13 cellular contexts compared by ENCODE assay signal in the genomic region with DNA sequence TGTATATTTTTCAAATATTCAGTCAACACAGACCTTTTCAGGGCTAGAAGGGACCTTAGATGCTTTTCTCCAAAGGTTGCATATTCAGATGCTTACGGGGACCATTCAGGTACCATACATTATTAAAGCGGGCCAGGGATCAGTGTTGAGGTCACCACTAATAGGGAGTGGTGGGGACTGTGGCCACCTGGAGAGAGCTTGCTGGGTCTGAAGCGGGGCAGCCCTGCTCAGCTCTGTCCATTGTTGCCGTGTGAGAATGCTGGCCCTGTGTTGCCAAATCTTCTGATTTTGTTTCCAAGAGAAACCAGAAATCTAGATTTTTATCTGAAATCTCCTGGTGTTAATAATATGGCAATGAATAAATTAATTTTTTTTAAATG. TPM values are rescaled to one million over a fixed set of nuclear protein-coding genes. Genes with fewer than 3 reads are reported as not detected.
DNase-seq lines count a peak whose midpoint lies in the region; ATAC-seq and TF ChIP-seq lines count a peak whose summit lies in the region.
"Had no signal": no experiment of that assay in that cellular context is flagged by ENCODE, and none has a peak within 500 bp of the region (broad histone marks: within the 10 kb centered on the region; RNA-seq: fewer than 3 reads in every experiment).

No MANE protein-coding gene starts in this region.

- DNase-seq in PC-3: no peak
- DNase-seq in esophagus squamous epithelium (lab: John Stamatoyannopoulos, UW): no peak
- DNase-seq in psoas muscle: no peak
- no peak for DNase-seq in NCI-H345 (lab: John Stamatoyannopoulos, UW)
- DNase-seq in DMS79 (lab: John Stamatoyannopoulos, UW): no peak
- DNase-seq in activated CD4-positive, alpha-beta memory T cell treated with anti-CD3 and anti-CD28 coated beads for 36 hours: no peak
- no peak for DNase-seq in Ammon's horn (ENCODE audit: low spot score)
- DNase-seq: activated CD4-positive, CD25-positive, alpha-beta regulatory T cell treated with anti-CD3 and anti-CD28 coated beads, Interleukin-2, amount 50 U/mL, for 72 hours; NCI-H1105; NCI-H526 treated with DMSO at 0.1 percent for 48 hours; occipital lobe had no signal

- H3K9ac ChIP-seq in BLaER1 (no peak overlapping the region), PC-3 (ENCODE audit: low read length) (no peak overlapping the region)

- H3K9me2 ChIP-seq in PC-3 (replicated peaks; ENCODE audit: low read length): no peaks in the 10 kb centered on the region

- H3K4me2 ChIP-seq in BLaER1: peak overlapping the region; percentile 22
- no peak overlapping the region for H3K4me2 ChIP-seq in PC-3 (ENCODE audit: low read length)

- peaks cover 38% of the 10 kb centered on the region for H3K4me1 Mint-ChIP-seq in activated CD4-positive, alpha-beta memory T cell treated with anti-CD3 and anti-CD28 coated beads for 36 hours (ENCODE audit: low read depth)

- H3K9me3 ChIP-seq in BLaER1 (no peaks in the 10 kb centered on the region), PC-3 (ENCODE audit: low read length) (no peaks in the 10 kb centered on the region), esophagus squamous epithelium (no peaks in the 10 kb centered on the region), psoas muscle (no peaks in the 10 kb centered on the region)

- H3K9me3 Mint-ChIP-seq in activated CD4-positive, alpha-beta memory T cell treated with anti-CD3 and anti-CD28 coated beads for 36 hours: no peaks in the 10 kb centered on the region
- H3K9me3 Mint-ChIP-seq: activated T-helper 2 cell treated with anti-CD3 and anti-CD28 coated beads, Interferon-gamma antibody, Interleukin-2, Interleukin-4, amounts not matched to agents 10 μg/mL and 5 μg/mL and 100 μg/mL, durations not matched to agents 14 hours and 24 hours and 36 hours had no signal

- H3K79me2 ChIP-seq in PC-3 (ENCODE audit: low read length): peaks cover 20% of the 10 kb centered on the region

- WGBS in esophagus squamous epithelium, 2 donors: 67 to 95% methylated on average over 4 of the region's 4 CpGs
- WGBS in psoas muscle, 3 donors: 59 to 74% (median 73%) methylated on average over 4 of the region's 4 CpGs

- no peak overlapping the region for H3K27ac Mint-ChIP-seq in activated CD4-positive, alpha-beta memory T cell treated with anti-CD3 and anti-CD28 coated beads for 36 hours
- H3K27ac Mint-ChIP-seq: activated T-helper 2 cell treated with anti-CD3 and anti-CD28 coated beads, Interferon-gamma antibody, Interleukin-2, Interleukin-4, amounts not matched to agents 10 μg/mL and 5 μg/mL and 100 μg/mL, durations not matched to agents 14 hours and 24 hours and 36 hours had no signal

- H4K20me1 ChIP-seq in BLaER1 (peaks cover 46% of the 10 kb centered on the region), PC-3 (ENCODE audit: low read length) (no peaks in the 10 kb centered on the region)

- TF ChIP-seq POLR2A in esophagus squamous epithelium (IDR thresholded peaks at IDR 0.05): no peak

- H3K4me3 Mint-ChIP-seq in activated CD4-positive, alpha-beta memory T cell treated with anti-CD3 and anti-CD28 coated beads for 36 hours: no peak overlapping the region

- H3K27me3 ChIP-seq in BLaER1 (no peaks in the 10 kb centered on the region), PC-3 (ENCODE audit: low read length) (no peaks in the 10 kb centered on the region), esophagus squamous epithelium (no peaks in the 10 kb centered on the region), psoas muscle (ENCODE audit: insufficient read depth in 3 of 3, low read length in 2 of 3) (no peaks in the 10 kb centered on the region)

- no peak overlapping the region for H3K27ac ChIP-seq in BLaER1
- H3K27ac ChIP-seq in PC-3 (ENCODE audit: low read length): peak overlapping the region; percentile 48
- peak overlapping the region in 3 of 4 donors; percentile 81 to 94 (median 84) for H3K27ac ChIP-seq in esophagus squamous epithelium
- H3K27ac ChIP-seq in psoas muscle: peak overlapping the region; percentile 82

- H2AFZ ChIP-seq in PC-3 (ENCODE audit: low read length): no peak overlapping the region

- CTCF ChIA-PET in PC-3 (lab: Charles Lee): no interaction called here
- CTCF ChIA-PET in activated CD4-positive, alpha-beta memory T cell treated with anti-CD3 and anti-CD28 coated beads for 36 hours (lab: Charles Lee): interaction anchor here (0.7 to 2.9 kb wide), 6 partner anchors 9 to 59 kb away, joined by 3 to 22 read pairs (median 4); no protein-coding TSS in a partner anchor

- H3K4me3 ChIP-seq in BLaER1 (no peak overlapping the region), PC-3 (ENCODE audit: low read length) (no peak overlapping the region), esophagus squamous epithelium (no peak overlapping the region), psoas muscle (no peak overlapping the region)

- POLR2A ChIA-PET in PC-3 (lab: Charles Lee; ENCODE audit: unreplicated experiment): no interaction called here
- POLR2A ChIA-PET in activated CD4-positive, alpha-beta memory T cell treated with anti-CD3 and anti-CD28 coated beads for 36 hours (lab: Charles Lee): interaction anchor here (0.7 kb wide), 1 partner anchor 34 kb away, joined by 3 read pairs; no protein-coding TSS in a partner anchor

- TF ChIP-seq CTCF in PC-3 (conservative IDR thresholded peaks at IDR 0.05; ENCODE audit: low read depth, low read length) (no peak), esophagus squamous epithelium (IDR thresholded peaks at IDR 0.05) (no peak), psoas muscle (IDR thresholded peaks at IDR 0.05) (no peak)

- H3K4me1 ChIP-seq in BLaER1: peaks cover 13% of the 10 kb centered on the region
- H3K4me1 ChIP-seq in PC-3 (ENCODE audit: insufficient read depth, low read length): peaks cover 49% of the 10 kb centered on the region
- peaks cover 20 to 80% (median 48%) of the 10 kb centered on the region in 3 donors for H3K4me1 ChIP-seq in esophagus squamous epithelium
- H3K4me1 ChIP-seq in psoas muscle: peaks cover 77% of the 10 kb centered on the region

- H3F3A ChIP-seq in PC-3 (ENCODE audit: low read length, unreplicated experiment): no peaks in the 10 kb centered on the region

- intact Hi-C loops in PC-3 (cut with micrococcal nuclease) (no loop called here), esophagus squamous epithelium (cut with DNase I) (no loop called here), psoas muscle (cut with DNase I) (no loop called here)
- intact Hi-C loops in activated CD4-positive, alpha-beta memory T cell treated with anti-CD3 and anti-CD28 coated beads for 36 hours (cut with micrococcal nuclease): no loop called here

- ATAC-seq in PC-3 (peak; percentile 5; the same call in 1 of the 2 replicates), psoas muscle (peak in 3 of 4 donors; percentile 18 to 36 (median 31))

- no peaks in the 10 kb centered on the region for H3K27me3 Mint-ChIP-seq in activated CD4-positive, alpha-beta memory T cell treated with anti-CD3 and anti-CD28 coated beads for 36 hours

- H3K36me3 Mint-ChIP-seq in activated CD4-positive, alpha-beta memory T cell treated with anti-CD3 and anti-CD28 coated beads for 36 hours: peaks cover 16% of the 10 kb centered on the region

- peaks cover 44% of the 10 kb centered on the region for H3K36me3 ChIP-seq in BLaER1
- peaks cover 8% of the 10 kb centered on the region for H3K36me3 ChIP-seq in PC-3 (ENCODE audit: low read depth, low read length)
- H3K36me3 ChIP-seq in esophagus squamous epithelium: peaks cover 0 to 23% (median 0%) of the 10 kb centered on the region in 3 donors
- H3K36me3 ChIP-seq in psoas muscle (ENCODE audit: insufficient read depth in 1 of 2, low read depth in 1 of 2): peaks cover 0 to 43% of the 10 kb centered on the region in 2 donors

- BruUV-seq in PC-3 (replicated peaks; lab: Mats Ljungman, UMichigan): no TSS peak

RNA-seq across cellular contexts. Expression of a gene that starts 23.7 kb away (rescaled TPM):
- total RNA-seq in PC-3 (2014; rRNA removed): 31.4 and 34.0 TPM in 2 replicates
- total RNA-seq in esophagus squamous epithelium: 10 to 100 TPM; 31.0 to 49.3 (median 35.3) TPM
- total RNA-seq in psoas muscle: 100 to 1,000 TPM in 3 of 4 donors, 10 to 100 TPM in 1; 66.1 to 215 (median 157) TPM
- 10 to 100 TPM; 10.8 to 30.9 (median 26.7) TPM for polyA plus RNA-seq in psoas muscle
- 10 to 100 TPM; 36.0 to 38.5 TPM for total RNA-seq in activated CD4-positive, alpha-beta memory T cell treated with anti-CD3 and anti-CD28 coated beads for 36 hours
